In genomic region chr5:58363850-58364249, GRCh38 we compare ENCODE assay signal across 6 cellular contexts.
"Had no signal": no experiment of that assay in that cellular context is flagged by ENCODE, and none has a peak within 500 bp of the region (broad histone marks: within the 10 kb centered on the region; RNA-seq: fewer than 3 reads in every experiment).

No MANE protein-coding gene starts in this region.

- DNase-seq: IMR-90, KBM-7 had no signal

- H3K4me3 ChIP-seq: K562 had no signal

- ATAC-seq: HepG2, K562 had no signal

- H3K4me1 Mint-ChIP-seq: IgD-negative memory B cell had no signal

- H3K4me3 Mint-ChIP-seq: IgD-negative memory B cell had no signal

- H3K36me3 Mint-ChIP-seq: IgD-negative memory B cell had no signal

- H3K9me3 Mint-ChIP-seq: IgD-negative memory B cell had no signal

- H3K27ac ChIP-seq: HL-60 had no signal

- H3K27ac Mint-ChIP-seq: IgD-negative memory B cell had no signal
